19 cellular contexts compared by ENCODE assay signal in the genomic region with DNA sequence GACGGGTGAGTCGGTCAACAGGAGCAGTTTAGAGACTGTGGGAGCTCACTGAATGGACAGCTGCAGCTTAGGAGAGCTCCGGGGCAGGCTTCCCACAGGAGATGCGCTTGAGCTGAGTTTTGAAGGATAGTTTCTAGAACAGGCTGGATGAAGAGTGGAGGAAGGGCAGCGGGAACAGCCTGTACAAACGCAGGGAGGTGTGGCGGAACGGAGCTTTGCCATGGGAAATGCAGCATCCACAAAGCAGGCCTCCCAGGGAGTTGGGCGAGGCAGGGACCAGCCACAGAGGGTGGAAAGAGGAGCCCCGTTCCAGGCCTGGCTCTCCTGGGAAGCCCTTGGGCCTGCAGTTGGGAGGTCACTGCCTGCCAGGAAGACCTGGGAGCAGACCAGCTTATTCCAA.
"Had no signal": no experiment of that assay in that cellular context is flagged by ENCODE, and none has a peak within 500 bp of the region (broad histone marks: within the 10 kb centered on the region; RNA-seq: fewer than 3 reads in every experiment).

No MANE protein-coding gene starts in this region.

- H3K9me3 ChIP-seq: neutrophil, sigmoid colon, thoracic aorta, transverse colon had no signal

- DNase-seq: effector CD4-positive, alpha-beta T cell; foreskin melanocyte; head of caudate nucleus; kidney; left colon; mesendoderm; naive B cell; sigmoid colon; stimulated activated CD4-positive, alpha-beta T cell treated with anti-CD3 and anti-CD28 coated beads, Interleukin-2, amount 100 ng/mL, for 24 hours; stimulated activated CD4-positive, alpha-beta T cell treated with anti-CD3 and anti-CD28 coated beads, Interleukin-4, amount 100 ng/mL, for 4 hours; stimulated activated naive B cell treated with anti-CD40 and anti-IgM and Interleukin-4, amounts not matched to agents 10 μg/mL and 1 μg/mL and 100 μg/mL, for 72 hours; stimulated activated naive CD8-positive, alpha-beta T cell treated with anti-CD3 and anti-CD28 coated beads, Interleukin-15, amount 100 ng/mL, for 72 hours; transverse colon had no signal

- H3K27me3 Mint-ChIP-seq: naive B cell; stimulated activated naive B cell treated with anti-CD40 and anti-IgM and Interleukin-4, amounts not matched to agents 10 μg/mL and 1 μg/mL and 100 μg/mL, for 72 hours; stimulated activated naive CD8-positive, alpha-beta T cell treated with anti-CD3 and anti-CD28 coated beads, Interleukin-15, amount 100 ng/mL, for 72 hours had no signal

- H3K9me3 Mint-ChIP-seq: naive B cell; nephron; stimulated activated naive B cell treated with anti-CD40 and anti-IgM and Interleukin-4, amounts not matched to agents 10 μg/mL and 1 μg/mL and 100 μg/mL, for 72 hours; stimulated activated naive CD8-positive, alpha-beta T cell treated with anti-CD3 and anti-CD28 coated beads, Interleukin-15, amount 100 ng/mL, for 72 hours had no signal

- H3K4me3 Mint-ChIP-seq: naive B cell; nephron; stimulated activated naive B cell treated with anti-CD40 and anti-IgM and Interleukin-4, amounts not matched to agents 10 μg/mL and 1 μg/mL and 100 μg/mL, for 72 hours; stimulated activated naive CD8-positive, alpha-beta T cell treated with anti-CD3 and anti-CD28 coated beads, Interleukin-15, amount 100 ng/mL, for 72 hours had no signal

- H3K4me3 ChIP-seq: coronary artery, hepatocyte, sigmoid colon, skin epidermis, thoracic aorta, transverse colon had no signal

- H2AFZ ChIP-seq: hepatocyte had no signal

- ATAC-seq: left colon; stimulated activated naive B cell treated with anti-CD40 and anti-IgM and Interleukin-4, amounts not matched to agents 10 μg/mL and 1 μg/mL and 100 μg/mL, for 72 hours; stimulated activated naive CD8-positive, alpha-beta T cell treated with anti-CD3 and anti-CD28 coated beads, Interleukin-15, amount 100 ng/mL, for 72 hours had no signal

- H3K27ac ChIP-seq: coronary artery, hepatocyte, neutrophil, sigmoid colon, thoracic aorta, transverse colon had no signal

- H3K79me2 ChIP-seq: hepatocyte had no signal

- H3K27ac Mint-ChIP-seq: nephron; stimulated activated naive B cell treated with anti-CD40 and anti-IgM and Interleukin-4, amounts not matched to agents 10 μg/mL and 1 μg/mL and 100 μg/mL, for 72 hours; stimulated activated naive CD8-positive, alpha-beta T cell treated with anti-CD3 and anti-CD28 coated beads, Interleukin-15, amount 100 ng/mL, for 72 hours had no signal

- H3K4me1 Mint-ChIP-seq: stimulated activated naive B cell treated with anti-CD40 and anti-IgM and Interleukin-4, amounts not matched to agents 10 μg/mL and 1 μg/mL and 100 μg/mL, for 72 hours; stimulated activated naive CD8-positive, alpha-beta T cell treated with anti-CD3 and anti-CD28 coated beads, Interleukin-15, amount 100 ng/mL, for 72 hours had no signal

- H3K4me1 ChIP-seq: sigmoid colon had no signal

- H3K4me2 ChIP-seq: hepatocyte had no signal

- H3K27me3 ChIP-seq: hepatocyte, neutrophil, sigmoid colon, transverse colon had no signal
